In the genomic region with DNA sequence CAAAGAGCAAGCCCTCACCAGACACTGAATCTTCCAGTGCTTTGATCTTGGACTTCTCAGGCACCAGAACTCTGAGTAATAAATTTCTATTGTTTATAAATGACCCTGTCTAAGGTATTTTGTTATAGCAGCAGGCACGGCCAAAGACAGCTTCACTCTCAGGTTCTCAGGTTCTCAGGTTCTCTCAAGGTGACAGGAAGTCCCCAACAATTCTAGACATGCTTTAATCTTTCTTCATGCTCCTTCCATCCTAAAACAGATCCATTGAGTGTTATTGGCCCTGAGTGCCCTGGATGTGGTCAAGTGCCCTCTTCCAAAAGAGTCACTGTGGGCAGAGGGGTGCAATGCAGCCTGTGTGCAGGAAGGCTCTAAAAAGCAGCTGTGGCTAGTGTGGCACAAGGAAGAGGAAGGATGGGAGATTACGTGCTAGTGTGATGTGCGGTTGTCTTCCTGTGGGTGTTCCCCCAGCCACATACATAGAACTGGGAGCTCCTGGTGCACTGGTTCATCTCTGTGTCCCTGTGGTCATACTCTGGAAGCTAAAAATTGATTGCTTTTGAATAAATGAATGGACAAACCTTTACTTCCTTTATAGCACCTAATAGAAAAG, we compare ENCODE assay signal across 11 cellular contexts. TPM values are rescaled to one million over a fixed set of nuclear protein-coding genes. Genes with fewer than 3 reads are reported as not detected.
DNase-seq lines count a peak whose midpoint lies in the region; ATAC-seq and TF ChIP-seq lines count a peak whose summit lies in the region.
"Had no signal": no experiment of that assay in that cellular context is flagged by ENCODE, and none has a peak within 500 bp of the region (broad histone marks: within the 10 kb centered on the region; RNA-seq: fewer than 3 reads in every experiment).

No MANE protein-coding gene starts in this region.

- H3K36me3 Mint-ChIP-seq in activated naive CD4-positive, alpha-beta T cell treated with anti-CD3 and anti-CD28 coated beads for 36 hours (ENCODE audit: low read depth) = no peaks in the 10 kb centered on the region
- H3K36me3 Mint-ChIP-seq in activated naive CD8-positive, alpha-beta T cell treated with anti-CD3 and anti-CD28 coated beads for 36 hours = no peaks in the 10 kb centered on the region
- no peaks in the 10 kb centered on the region for H3K36me3 Mint-ChIP-seq in stimulated activated memory B cell treated with anti-CD40 and anti-IgM and Interleukin-4, amounts not matched to agents 10 μg/mL and 1 μg/mL and 100 μg/mL, for 72 hours
- H3K36me3 Mint-ChIP-seq in WTC11 = no peaks in the 10 kb centered on the region

- no peak for ATAC-seq in stimulated activated memory B cell treated with anti-CD40 and anti-IgM and Interleukin-4, amounts not matched to agents 10 μg/mL and 1 μg/mL and 100 μg/mL, for 72 hours
- ATAC-seq in WTC11 = no peak

- POLR2A ChIA-PET in WTC11 (lab: Charles Lee) = no interaction called here

- H3K27me3 Mint-ChIP-seq in activated naive CD4-positive, alpha-beta T cell treated with anti-CD3 and anti-CD28 coated beads for 36 hours (ENCODE audit: low read depth) = no peaks in the 10 kb centered on the region
- H3K27me3 Mint-ChIP-seq in activated naive CD8-positive, alpha-beta T cell treated with anti-CD3 and anti-CD28 coated beads for 36 hours = no peaks in the 10 kb centered on the region
- H3K27me3 Mint-ChIP-seq in stimulated activated memory B cell treated with anti-CD40 and anti-IgM and Interleukin-4, amounts not matched to agents 10 μg/mL and 1 μg/mL and 100 μg/mL, for 72 hours = peaks cover under 1% of the 10 kb centered on the region
- H3K27me3 Mint-ChIP-seq in WTC11 (ENCODE audit: low read depth) = peaks cover 8% of the 10 kb centered on the region

- no peaks in the 10 kb centered on the region for H3K9me3 Mint-ChIP-seq in activated naive CD4-positive, alpha-beta T cell treated with anti-CD3 and anti-CD28 coated beads for 36 hours
- H3K9me3 Mint-ChIP-seq in activated naive CD8-positive, alpha-beta T cell treated with anti-CD3 and anti-CD28 coated beads for 36 hours = no peaks in the 10 kb centered on the region
- no peaks in the 10 kb centered on the region for H3K9me3 Mint-ChIP-seq in stimulated activated memory B cell treated with anti-CD40 and anti-IgM and Interleukin-4, amounts not matched to agents 10 μg/mL and 1 μg/mL and 100 μg/mL, for 72 hours
- H3K9me3 Mint-ChIP-seq in WTC11 = peaks cover 11% of the 10 kb centered on the region

- H3K27ac Mint-ChIP-seq in activated naive CD4-positive, alpha-beta T cell treated with anti-CD3 and anti-CD28 coated beads for 36 hours = peak overlapping the region; percentile 71
- peak overlapping the region; percentile 14 for H3K27ac Mint-ChIP-seq in activated naive CD8-positive, alpha-beta T cell treated with anti-CD3 and anti-CD28 coated beads for 36 hours
- peak overlapping the region; percentile 12 for H3K27ac Mint-ChIP-seq in stimulated activated memory B cell treated with anti-CD40 and anti-IgM and Interleukin-4, amounts not matched to agents 10 μg/mL and 1 μg/mL and 100 μg/mL, for 72 hours
- no peak overlapping the region for H3K27ac Mint-ChIP-seq in WTC11

- TF ChIP-seq CTCF in WTC11 (IDR thresholded peaks at IDR 0.05) = no peak

- DNase-seq in activated naive CD4-positive, alpha-beta T cell treated with anti-CD3 and anti-CD28 coated beads for 36 hours = peak; percentile 68
- DNase-seq in activated naive CD4-positive, alpha-beta T cell (lab: John Stamatoyannopoulos, UW) = no peak
- DNase-seq in SKM-1 (lab: John Stamatoyannopoulos, UW; ENCODE audit: unreplicated experiment) = peak; percentile 81
- peak; percentile 12 for DNase-seq in activated naive CD8-positive, alpha-beta T cell treated with anti-CD3 and anti-CD28 coated beads for 36 hours
- DNase-seq in dermis blood vessel endothelial cell = no peak
- DNase-seq in NCI-H2029 (lab: John Stamatoyannopoulos, UW) = no peak
- DNase-seq in WTC11 (ENCODE audit: low spot score) = no peak
- DNase-seq: ACHN, NCI-H187, SJCRH30 had no signal

- no peak overlapping the region for H3K4me3 Mint-ChIP-seq in activated naive CD4-positive, alpha-beta T cell treated with anti-CD3 and anti-CD28 coated beads for 36 hours
- H3K4me3 Mint-ChIP-seq in activated naive CD8-positive, alpha-beta T cell treated with anti-CD3 and anti-CD28 coated beads for 36 hours = no peak overlapping the region
- H3K4me3 Mint-ChIP-seq in stimulated activated memory B cell treated with anti-CD40 and anti-IgM and Interleukin-4, amounts not matched to agents 10 μg/mL and 1 μg/mL and 100 μg/mL, for 72 hours = no peak overlapping the region
- no peak overlapping the region for H3K4me3 Mint-ChIP-seq in WTC11

- H3K4me1 Mint-ChIP-seq in activated naive CD4-positive, alpha-beta T cell treated with anti-CD3 and anti-CD28 coated beads for 36 hours (ENCODE audit: low read depth) = peaks cover 22% of the 10 kb centered on the region
- peaks cover 12% of the 10 kb centered on the region for H3K4me1 Mint-ChIP-seq in activated naive CD8-positive, alpha-beta T cell treated with anti-CD3 and anti-CD28 coated beads for 36 hours
- peaks cover 7% of the 10 kb centered on the region for H3K4me1 Mint-ChIP-seq in stimulated activated memory B cell treated with anti-CD40 and anti-IgM and Interleukin-4, amounts not matched to agents 10 μg/mL and 1 μg/mL and 100 μg/mL, for 72 hours
- peaks cover 27% of the 10 kb centered on the region for H3K4me1 Mint-ChIP-seq in WTC11

- CTCF ChIA-PET in activated naive CD4-positive, alpha-beta T cell treated with anti-CD3 and anti-CD28 coated beads for 36 hours (lab: Charles Lee) = interaction anchor here (0.6 to 4.7 kb wide), 10 partner anchors 12 to 294 kb away, joined by 3 to 28 read pairs (median 3); no protein-coding TSS in a partner anchor
- CTCF ChIA-PET in WTC11 (lab: Charles Lee) = interaction anchor here (0.8 to 1.0 kb wide), 2 partner anchors 35 to 97 kb away, joined by 3 read pairs; no protein-coding TSS in a partner anchor

- intact Hi-C loops in activated naive CD4-positive, alpha-beta T cell treated with anti-CD3 and anti-CD28 coated beads for 36 hours (cut with micrococcal nuclease) = loop anchor here (1.0 to 2.0 kb wide), 2 partner anchors 34 to 79 kb away; no protein-coding TSS in a partner anchor

TF ChIP-seq in WTC11, 78 proteins besides CTCF, POLR2A, EP300 and RAD21 (continues in another document):
- TF ChIP-seq, protein P1, sequence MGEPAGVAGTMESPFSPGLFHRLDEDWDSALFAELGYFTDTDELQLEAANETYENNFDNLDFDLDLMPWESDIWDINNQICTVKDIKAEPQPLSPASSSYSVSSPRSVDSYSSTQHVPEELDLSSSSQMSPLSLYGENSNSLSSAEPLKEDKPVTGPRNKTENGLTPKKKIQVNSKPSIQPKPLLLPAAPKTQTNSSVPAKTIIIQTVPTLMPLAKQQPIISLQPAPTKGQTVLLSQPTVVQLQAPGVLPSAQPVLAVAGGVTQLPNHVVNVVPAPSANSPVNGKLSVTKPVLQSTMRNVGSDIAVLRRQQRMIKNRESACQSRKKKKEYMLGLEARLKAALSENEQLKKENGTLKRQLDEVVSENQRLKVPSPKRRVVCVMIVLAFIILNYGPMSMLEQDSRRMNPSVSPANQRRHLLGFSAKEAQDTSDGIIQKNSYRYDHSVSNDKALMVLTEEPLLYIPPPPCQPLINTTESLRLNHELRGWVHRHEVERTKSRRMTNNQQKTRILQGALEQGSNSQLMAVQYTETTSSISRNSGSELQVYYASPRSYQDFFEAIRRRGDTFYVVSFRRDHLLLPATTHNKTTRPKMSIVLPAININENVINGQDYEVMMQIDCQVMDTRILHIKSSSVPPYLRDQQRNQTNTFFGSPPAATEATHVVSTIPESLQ (CRISPR knock-in tag; IDR thresholded peaks at IDR 0.05) = no peak
- no peak for TF ChIP-seq SMAD3 (CRISPR knock-in tag; IDR thresholded peaks at IDR 0.05; ENCODE audit: borderline replicate concordance)
- TF ChIP-seq, protein P2, sequence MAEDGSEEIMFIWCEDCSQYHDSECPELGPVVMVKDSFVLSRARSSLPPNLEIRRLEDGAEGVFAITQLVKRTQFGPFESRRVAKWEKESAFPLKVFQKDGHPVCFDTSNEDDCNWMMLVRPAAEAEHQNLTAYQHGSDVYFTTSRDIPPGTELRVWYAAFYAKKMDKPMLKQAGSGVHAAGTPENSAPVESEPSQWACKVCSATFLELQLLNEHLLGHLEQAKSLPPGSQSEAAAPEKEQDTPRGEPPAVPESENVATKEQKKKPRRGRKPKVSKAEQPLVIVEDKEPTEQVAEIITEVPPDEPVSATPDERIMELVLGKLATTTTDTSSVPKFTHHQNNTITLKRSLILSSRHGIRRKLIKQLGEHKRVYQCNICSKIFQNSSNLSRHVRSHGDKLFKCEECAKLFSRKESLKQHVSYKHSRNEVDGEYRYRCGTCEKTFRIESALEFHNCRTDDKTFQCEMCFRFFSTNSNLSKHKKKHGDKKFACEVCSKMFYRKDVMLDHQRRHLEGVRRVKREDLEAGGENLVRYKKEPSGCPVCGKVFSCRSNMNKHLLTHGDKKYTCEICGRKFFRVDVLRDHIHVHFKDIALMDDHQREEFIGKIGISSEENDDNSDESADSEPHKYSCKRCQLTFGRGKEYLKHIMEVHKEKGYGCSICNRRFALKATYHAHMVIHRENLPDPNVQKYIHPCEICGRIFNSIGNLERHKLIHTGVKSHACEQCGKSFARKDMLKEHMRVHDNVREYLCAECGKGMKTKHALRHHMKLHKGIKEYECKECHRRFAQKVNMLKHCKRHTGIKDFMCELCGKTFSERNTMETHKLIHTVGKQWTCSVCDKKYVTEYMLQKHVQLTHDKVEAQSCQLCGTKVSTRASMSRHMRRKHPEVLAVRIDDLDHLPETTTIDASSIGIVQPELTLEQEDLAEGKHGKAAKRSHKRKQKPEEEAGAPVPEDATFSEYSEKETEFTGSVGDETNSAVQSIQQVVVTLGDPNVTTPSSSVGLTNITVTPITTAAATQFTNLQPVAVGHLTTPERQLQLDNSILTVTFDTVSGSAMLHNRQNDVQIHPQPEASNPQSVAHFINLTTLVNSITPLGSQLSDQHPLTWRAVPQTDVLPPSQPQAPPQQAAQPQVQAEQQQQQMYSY (CRISPR knock-in tag; IDR thresholded peaks at IDR 0.05) = no peak
- TF ChIP-seq ZNF317 (CRISPR knock-in tag; IDR thresholded peaks at IDR 0.05; ENCODE audit: borderline replicate concordance, low read depth) = no peak

RNA-seq across cellular contexts. Expression of a gene that starts 11.0 kb away (rescaled TPM):
- total RNA-seq in activated naive CD4-positive, alpha-beta T cell treated with anti-CD3 and anti-CD28 coated beads for 36 hours = 100 to 1,000 TPM; 222 to 228 TPM
- total RNA-seq in activated naive CD8-positive, alpha-beta T cell treated with anti-CD3 and anti-CD28 coated beads for 36 hours = 100 to 1,000 TPM; 260 to 278 TPM
- total RNA-seq in dermis blood vessel endothelial cell = 30.1 and 46.5 TPM in 2 replicates
- total RNA-seq in WTC11 (2021) = 166 to 184 TPM (median 184 TPM) in 3 replicates

Comparison
In these comparisons a context has a peak if more than half of its experiments do, and no peak if none do; other contexts are left out.
1. DNase-seq: peak in activated naive CD4-positive, alpha-beta T cell treated with anti-CD3 and anti-CD28 coated beads for 36 hours (single experiment), SKM-1 (single experiment) and activated naive CD8-positive, alpha-beta T cell treated with anti-CD3 and anti-CD28 coated beads for 36 hours (single experiment); none in activated naive CD4-positive, alpha-beta T cell (0 of 4), dermis blood vessel endothelial cell (single experiment), NCI-H2029 (single experiment) and WTC11 (single experiment).